Comparison of ENCODE assay signal across 17 cellular contexts in the genomic region with DNA sequence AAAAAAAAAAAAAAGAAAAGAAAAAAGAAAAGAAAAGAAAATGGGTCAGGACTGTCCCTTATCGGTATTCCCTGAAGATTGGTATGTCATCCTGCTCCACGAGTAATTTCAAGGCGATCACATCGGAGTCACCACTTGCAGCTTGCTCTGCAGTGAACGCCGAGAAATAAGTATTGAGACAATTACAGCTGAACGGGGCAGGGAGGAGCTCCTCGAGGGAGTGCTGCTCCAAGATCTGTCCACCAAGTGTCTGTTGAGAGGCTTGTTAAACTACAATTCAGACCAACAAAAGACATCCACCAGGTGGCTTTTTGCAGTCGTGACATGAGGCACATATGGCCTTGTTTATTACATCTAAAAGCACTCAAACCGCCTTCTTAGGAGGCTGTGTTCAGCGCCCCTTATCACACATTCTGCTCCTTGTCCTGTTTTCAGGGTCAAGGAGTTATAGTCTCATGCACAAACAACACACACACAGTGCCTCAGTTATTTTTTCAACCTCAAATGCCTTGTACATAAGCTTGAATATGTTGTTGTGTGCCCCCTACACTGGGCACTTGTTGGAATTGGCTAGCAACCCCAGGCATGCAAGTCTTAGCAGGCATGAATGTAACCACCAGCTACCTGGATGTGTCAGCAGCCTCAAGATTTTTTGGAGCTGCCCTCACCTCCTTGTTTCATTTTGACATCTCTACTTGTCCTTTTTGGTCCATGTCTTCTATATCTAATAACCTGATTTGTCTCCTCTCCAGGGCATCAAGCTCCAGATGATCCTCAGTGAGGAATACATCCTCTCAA. TPM values are rescaled to one million over a fixed set of nuclear protein-coding genes. Genes with fewer than 3 reads are reported as not detected.
DNase-seq lines count a peak whose midpoint lies in the region; ATAC-seq, FAIRE-seq and TF ChIP-seq lines count a peak whose summit lies in the region.
"Had no signal": no experiment of that assay in that cellular context is flagged by ENCODE, and none has a peak within 500 bp of the region (broad histone marks: within the 10 kb centered on the region; RNA-seq: fewer than 3 reads in every experiment).

No MANE protein-coding gene starts in this region.

- WGBS in GM12878 (ENCODE audit: insufficient coverage, insufficient replicate concordance, low lambda C conversion rate, missing lambda C conversion rate), result 87% methylated on average over 11 of the region's 11 CpGs

- no peaks in the 10 kb centered on the region for H3K36me3 ChIP-seq in GM12878 (ENCODE audit: control insufficient read depth in 2 of 2, insufficient read depth in 2 of 2, low read length in 1 of 2)
- H3K36me3 ChIP-seq: left ventricle myocardium inferior, prostate gland had no signal

- DNase-seq in ELF-1 (ENCODE audit: low read depth, low spot score) (peak; percentile 22), M059J (ENCODE audit: low read depth) (peak; percentile 17), GM12878 (ENCODE audit: low read depth, low spot score) (no peak), SIG-M5 (lab: John Stamatoyannopoulos, UW) (no peak), superior temporal gyrus (ENCODE audit: extremely low spot score) (no peak)
- DNase-seq: activated CD4-positive, alpha-beta T cell treated with anti-CD3 and anti-CD28 coated beads for 48 hours; GOT3; left ventricle myocardium inferior; naive B cell; NCI-H1417 treated with DMSO at 0.1 percent for 48 hours; NCI-H510A treated with DMSO at 0.1 percent for 48 hours; testis had no signal

- SMC1A ChIA-PET in GM12878 (lab: Charles Lee; ENCODE audit: uncharacterized antibody, unreplicated experiment), result interaction anchor here (0.7 to 10.8 kb wide), 21 partner anchors 11 to 392 kb away, joined by 3 to 301 read pairs (median 7); a partner anchor contains a TSS

- no peak for TF ChIP-seq EP300 in GM12878 (IDR thresholded peaks at IDR 0.05; ENCODE audit: borderline replicate concordance in 1 of 2, control insufficient read depth in 1 of 2, low read depth in 2 of 2, low read length in 2 of 2)

- ATAC-seq in GM12878 (peak; percentile 32), HG03280 (IDR thresholded peaks at IDR 0.05; ENCODE audit: unreplicated experiment) (no peak)

- no peaks in the 10 kb centered on the region for H3K27me3 ChIP-seq in GM12878 (replicated peaks in 1 of 2; ENCODE audit: control insufficient read depth in 2 of 2, insufficient read depth in 2 of 2, low read length in 1 of 2)
- H3K27me3 ChIP-seq: testis had no signal

- CTCF ChIA-PET in GM12878 (lab: Yijun Ruan, JAX), result interaction anchor here (0.6 to 10.9 kb wide), 22 partner anchors 11 to 296 kb away, joined by 3 to 209 read pairs (median 9); a partner anchor contains a TSS

- RAD21 ChIA-PET in GM12878 (lab: Charles Lee; ENCODE audit: unreplicated experiment), result interaction anchor here (0.9 to 8.5 kb wide), 23 partner anchors 9 to 228 kb away, joined by 3 to 137 read pairs (median 15); a partner anchor contains a TSS

- TF ChIP-seq CTCF in C4-2B (conservative IDR thresholded peaks at IDR 0.05) (peak; percentile 11; the same call in 1 of the 2 replicates), GM12878 (IDR thresholded peaks at IDR 0.05 in 2 of 3, conservative IDR thresholded peaks at IDR 0.05 in 1 of 3; ENCODE audit: control insufficient read depth in 2 of 3, extremely low read depth in 1 of 3, insufficient read depth in 1 of 3, low read depth in 3 of 3, low read length in 3 of 3) (no peak)

- H3K9me3 ChIP-seq in GM12878 (replicated peaks; ENCODE audit: control insufficient read depth, insufficient read depth, low read length), result no peaks in the 10 kb centered on the region
- H3K9me3 ChIP-seq: left ventricle myocardium inferior, prostate gland, testis had no signal

- H3K4me2 ChIP-seq in GM12878 (ENCODE audit: control insufficient read depth, insufficient read depth), result peak overlapping the region; percentile 14; the same call in 1 of the 2 replicates

- no peak overlapping the region for H3K9ac ChIP-seq in GM12878 (ENCODE audit: control insufficient read depth, insufficient read depth, low read length)

- POLR2A ChIA-PET in GM12878 (lab: Charles Lee), result interaction anchor here (0.7 to 7.5 kb wide), 9 partner anchors 11 to 118 kb away, joined by 3 to 73 read pairs (median 11); a partner anchor contains a TSS

- H3K4me1 ChIP-seq in GM12878 (ENCODE audit: control insufficient read depth, insufficient read depth, low read length), result peaks cover 40% of the 10 kb centered on the region
- H3K4me1 ChIP-seq: prostate gland had no signal

- no peaks in the 10 kb centered on the region for H4K20me1 ChIP-seq in GM12878 (ENCODE audit: control insufficient read depth, insufficient read depth)

- in situ Hi-C loops in GM12878 (cut with MboI), result loop anchor here (5.0 kb wide), 3 partner anchors 43 to 228 kb away; a partner anchor contains a TSS

- BruUV-seq in GM12878 (replicated peaks; lab: Mats Ljungman, UMichigan), result no TSS peak

- no peak for FAIRE-seq in GM12878 (lab: Jason Lieb, UNC)

- no peak overlapping the region for H3K27ac ChIP-seq in C4-2B
- no peak overlapping the region for H3K27ac ChIP-seq in GM12878 (ENCODE audit: control insufficient read depth, insufficient read depth)
- H3K27ac ChIP-seq: left ventricle myocardium inferior, prostate gland, testis had no signal

- H3K4me3 ChIP-seq in GM12878, result no peak overlapping the region
- H3K4me3 ChIP-seq: left ventricle myocardium inferior, prostate gland had no signal

- TF ChIP-seq RAD21 in GM12878 (IDR thresholded peaks at IDR 0.05; ENCODE audit: insufficient read depth, low read depth, low read length), result 0 out of 2 replicates have a peak, but pooled peaks have one; percentile 17

- no peaks in the 10 kb centered on the region; the same call in 1 of the 2 replicates for H3K79me2 ChIP-seq in GM12878 (ENCODE audit: control insufficient read depth, insufficient read depth, low read length)

- no peak for TF ChIP-seq POLR2A in GM12878 (IDR thresholded peaks at IDR 0.05; ENCODE audit: low read depth, low read length)

- peak overlapping the region; percentile 39 for H2AFZ ChIP-seq in GM12878 (ENCODE audit: control insufficient read depth, low read depth, low read length)

- intact Hi-C loops in GM12878 (cut with micrococcal nuclease; ENCODE audit: unreplicated experiment), result no loop called here

TF ChIP-seq in GM12878, 131 proteins besides CTCF, POLR2A, EP300 and RAD21 (continues in another document):
- TF ChIP-seq MTA3 (IDR thresholded peaks at IDR 0.05; ENCODE audit: borderline replicate concordance, low read length), result peak; percentile 56; the same call in 1 of the 2 replicates
- TF ChIP-seq, protein P1, sequence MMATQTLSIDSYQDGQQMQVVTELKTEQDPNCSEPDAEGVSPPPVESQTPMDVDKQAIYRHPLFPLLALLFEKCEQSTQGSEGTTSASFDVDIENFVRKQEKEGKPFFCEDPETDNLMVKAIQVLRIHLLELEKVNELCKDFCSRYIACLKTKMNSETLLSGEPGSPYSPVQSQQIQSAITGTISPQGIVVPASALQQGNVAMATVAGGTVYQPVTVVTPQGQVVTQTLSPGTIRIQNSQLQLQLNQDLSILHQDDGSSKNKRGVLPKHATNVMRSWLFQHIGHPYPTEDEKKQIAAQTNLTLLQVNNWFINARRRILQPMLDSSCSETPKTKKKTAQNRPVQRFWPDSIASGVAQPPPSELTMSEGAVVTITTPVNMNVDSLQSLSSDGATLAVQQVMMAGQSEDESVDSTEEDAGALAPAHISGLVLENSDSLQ (IDR thresholded peaks at IDR 0.05), result no peak

RNA-seq across cellular contexts. Expression of a gene that starts 13.0 kb away (rescaled TPM):
- 0.05 TPM in 1 of 2 replicates, not detected in the other for total RNA-seq in M059J (2014; rRNA removed; shearing (Covaris generic))
- total RNA-seq in GM12878 (2013; cell fraction: nucleolus; rRNA removed), result 550 and 565 TPM in 2 replicates
- total RNA-seq in GM12878 (2014; rRNA removed), result 415 and 499 TPM in 2 replicates
- total RNA-seq in GM12878 (2014; rRNA removed; fragmentation: Illumina TruSeq; extraction: Trizol), result 445 and 463 TPM in 2 replicates
- total RNA-seq in GM12878 (2021), result 311 and 323 TPM in 2 replicates
- 1,141 TPM for polyA plus RNA-seq in GM12878 (2011; ENCODE audit: low read depth)
- polyA plus RNA-seq in GM12878 (2011; rRNA removed), result 1,315 and 1,412 TPM in 2 replicates
- 831 and 1,170 TPM in 2 replicates for polyA plus RNA-seq in GM12878 (2011; cell fraction: cytosol; rRNA removed)
- polyA plus RNA-seq in GM12878 (2011; cell fraction: nucleus; rRNA removed), result 317 and 485 TPM in 2 replicates
- 688 and 1,150 TPM in 2 replicates for polyA plus RNA-seq in GM12878 (2012)
- 487 and 663 TPM in 2 replicates for polyA plus RNA-seq in GM12878 (2014; fragmentation: Illumina TruSeq; extraction: Trizol)
- 100 to 1,000 TPM; 667 to 776 TPM for polyA plus RNA-seq in GM12878 (2014; fragmentation: Nextera tagmentation; extraction: Ambion mirVana)
- 335 and 411 TPM in 2 replicates for polyA plus RNA-seq in GM12878 (2014; rRNA removed)
- 100 to 1,000 TPM; 302 to 328 TPM for polyA plus RNA-seq in GM12878 (2016; fragmentation: Nextera tagmentation; extraction: Ambion mirVana)
- polyA minus RNA-seq in GM12878 (2011; rRNA and poly(A)+ RNA removed), result 654 and 682 TPM in 2 replicates
- polyA minus RNA-seq in GM12878 (2011; cell fraction: cytosol; rRNA and poly(A)+ RNA removed), result 176 and 177 TPM in 2 replicates
- 79.5 and 82.9 TPM in 2 replicates for polyA minus RNA-seq in GM12878 (2011; cell fraction: nucleus; rRNA and poly(A)+ RNA removed)
- total RNA-seq: fibroblast of lung had no signal
- polyA plus RNA-seq: BJ, fibroblast of lung had no signal

RNA-seq across cellular contexts. Expression of a gene that starts 14.4 kb away (rescaled TPM):
- 3.9 and 7.8 TPM in 2 replicates for total RNA-seq in M059J (2014; rRNA removed; shearing (Covaris generic))
- 340 and 341 TPM in 2 replicates for total RNA-seq in GM12878 (2013; cell fraction: nucleolus; rRNA removed)
- total RNA-seq in GM12878 (2014; rRNA removed) (74.4 and 76.2 TPM in 2 replicates), GM12878 (2014; rRNA removed; fragmentation: Illumina TruSeq; extraction: Trizol) (81.5 and 88.1 TPM in 2 replicates), GM12878 (2021) (124 and 133 TPM in 2 replicates)
- polyA plus RNA-seq in GM12878 (2011; ENCODE audit: low read depth), result 147 TPM
- polyA plus RNA-seq in GM12878 (2011; rRNA removed) (275 and 284 TPM in 2 replicates), GM12878 (2014; fragmentation: Illumina TruSeq; extraction: Trizol) (182 and 208 TPM in 2 replicates), GM12878 (2014; fragmentation: Nextera tagmentation; extraction: Ambion mirVana) (10 to 100 TPM; 66.6 to 83.4 TPM), GM12878 (2014; rRNA removed) (118 and 125 TPM in 2 replicates), GM12878 (2016; fragmentation: Nextera tagmentation; extraction: Ambion mirVana) (100 to 1,000 TPM; 102 to 114 TPM)
- polyA plus RNA-seq in GM12878 (2011; cell fraction: cytosol; rRNA removed), result 168 and 176 TPM in 2 replicates
- 116 and 168 TPM in 2 replicates for polyA plus RNA-seq in GM12878 (2011; cell fraction: nucleus; rRNA removed)
- 182 and 235 TPM in 2 replicates for polyA plus RNA-seq in GM12878 (2012)
- 184 and 200 TPM in 2 replicates for polyA minus RNA-seq in GM12878 (2011; rRNA and poly(A)+ RNA removed)
- 46.2 and 51.3 TPM in 2 replicates for polyA minus RNA-seq in GM12878 (2011; cell fraction: cytosol; rRNA and poly(A)+ RNA removed)
- 108 and 125 TPM in 2 replicates for polyA minus RNA-seq in GM12878 (2011; cell fraction: nucleus; rRNA and poly(A)+ RNA removed)
- total RNA-seq: fibroblast of lung had no signal
- polyA plus RNA-seq: BJ, fibroblast of lung had no signal

Comparison
In these comparisons a context has a peak if more than half of its experiments do, and no peak if none do; other contexts are left out.
1. DNase-seq: peak in ELF-1 (single experiment) and M059J (single experiment); none in GM12878 (single experiment), SIG-M5 (single experiment) and superior temporal gyrus (single experiment).
2. RNA of a gene that starts 13.0 kb away (total RNA-seq): 311 to 565 TPM in GM12878; 0.05 TPM in M059J; every median in the first group is over 100 times any median in the second.